20 cellular contexts compared by ENCODE assay signal in the genomic region with DNA sequence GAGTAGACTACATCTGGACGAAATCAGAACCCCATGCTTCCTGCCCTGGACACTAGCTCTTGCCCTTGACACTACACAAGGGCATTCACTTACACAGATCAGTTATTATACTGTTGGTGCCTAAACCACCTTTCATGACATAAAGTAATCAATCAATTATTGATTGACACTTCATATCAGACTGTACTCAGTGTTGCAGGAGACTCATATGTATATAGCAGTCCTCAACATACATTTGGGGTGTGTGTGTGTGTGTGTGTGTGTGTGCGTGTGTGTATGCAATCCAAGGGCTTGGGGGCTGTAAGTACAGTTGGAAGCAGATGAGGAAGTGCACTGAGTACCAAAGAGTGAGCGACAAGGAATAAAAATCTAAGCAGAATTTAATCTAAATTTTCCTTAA. TPM values are rescaled to one million over a fixed set of nuclear protein-coding genes. Genes with fewer than 3 reads are reported as not detected.
"Had no signal": no experiment of that assay in that cellular context is flagged by ENCODE, and none has a peak within 500 bp of the region (broad histone marks: within the 10 kb centered on the region; RNA-seq: fewer than 3 reads in every experiment).

No MANE protein-coding gene starts in this region.

- H3K4me3 ChIP-seq: gastroesophageal sphincter, lung, tibial artery, uterus had no signal

- H3K36me3 ChIP-seq: gastroesophageal sphincter, tibial artery, uterus had no signal

- H3K9ac ChIP-seq: parathyroid adenoma had no signal

- H3K27ac ChIP-seq: gastroesophageal sphincter, parathyroid adenoma, tibial artery, uterus had no signal

- H3K9me3 Mint-ChIP-seq: activated naive CD4-positive, alpha-beta T cell treated with anti-CD3 and anti-CD28 coated beads, Interleukin-2, amount 10 ng/mL, durations not matched to agents 7 days and 5 days; activated naive CD8-positive, alpha-beta T cell treated with anti-CD3 and anti-CD28 coated beads, Interleukin-2, amount 50 U/mL, for 24 hours had no signal

- H3K9me3 ChIP-seq: gastroesophageal sphincter, tibial artery, uterus had no signal

- DNase-seq: activated CD4-positive, alpha-beta T cell treated with anti-CD3 and anti-CD28 coated beads, Interleukin-2, amount 10 ng/mL, durations not matched to agents 7 days and 5 days; activated CD8-positive, alpha-beta memory T cell treated with anti-CD3 and anti-CD28 coated beads, Interleukin-2, amount 50 U/mL, for 4 hours; activated effector memory CD4-positive, alpha-beta T cell treated with Interleukin-2 at 50 U/mL for 16 hours; activated naive CD4-positive, alpha-beta T cell treated with anti-CD3 and anti-CD28 coated beads, Interleukin-2, amount 10 ng/mL, durations not matched to agents 7 days and 5 days; activated naive CD8-positive, alpha-beta T cell treated with anti-CD3 and anti-CD28 coated beads, Interleukin-2, amount 50 U/mL, for 24 hours; activated T-cell treated with anti-CD3 and anti-CD28 coated beads, Interleukin-2, amount 50 U/mL, for 48 hours; anterior cingulate cortex; cerebellar nuclear complex; effector CD4-positive, alpha-beta T cell; left colon; stimulated activated CD4-positive, alpha-beta T cell treated with anti-CD3 and anti-CD28 coated beads, Interleukin-12 subunit alpha, Interleukin-12 subunit beta, amount 100 ng/mL, for 4 hours; stimulated activated CD4-positive, alpha-beta T cell treated with anti-CD3 and anti-CD28 coated beads, Interleukin-1b, Interleukin-23, amount 100 ng/mL, for 48 hours; stimulated activated naive CD4-positive, alpha-beta T cell treated with Interleukin-2 at 50 U/mL for 16 hours; tibial artery; uterus had no signal

- H2AFZ ChIP-seq: parathyroid adenoma had no signal

- H3K4me3 Mint-ChIP-seq: activated CD4-positive, alpha-beta T cell treated with anti-CD3 and anti-CD28 coated beads, Interleukin-2, amount 10 ng/mL, durations not matched to agents 7 days and 5 days; activated naive CD4-positive, alpha-beta T cell treated with anti-CD3 and anti-CD28 coated beads, Interleukin-2, amount 10 ng/mL, durations not matched to agents 7 days and 5 days; activated naive CD8-positive, alpha-beta T cell treated with anti-CD3 and anti-CD28 coated beads, Interleukin-2, amount 50 U/mL, for 24 hours; T-helper 1 cell treated with Interleukin-12 subunit alpha and Interleukin-12 subunit beta and Interleukin-4 antibody, amounts not matched to agents 30 μg/mL and 1 μg/mL, for 36 hours had no signal

- H3K27ac Mint-ChIP-seq: activated CD4-positive, alpha-beta T cell treated with anti-CD3 and anti-CD28 coated beads, Interleukin-2, amount 10 ng/mL, durations not matched to agents 7 days and 5 days; activated naive CD4-positive, alpha-beta T cell treated with anti-CD3 and anti-CD28 coated beads, Interleukin-2, amount 10 ng/mL, durations not matched to agents 7 days and 5 days; activated naive CD8-positive, alpha-beta T cell treated with anti-CD3 and anti-CD28 coated beads, Interleukin-2, amount 50 U/mL, for 24 hours; T-helper 1 cell treated with Interleukin-12 subunit alpha and Interleukin-12 subunit beta and Interleukin-4 antibody, amounts not matched to agents 30 μg/mL and 1 μg/mL, for 36 hours had no signal

RNA-seq across cellular contexts. Expression of gene CDH2, which starts 5.1 kb away (rescaled TPM):
- total RNA-seq: activated CD4-positive, alpha-beta T cell treated with anti-CD3 and anti-CD28 coated beads, Interleukin-2, amount 10 ng/mL, durations not matched to agents 7 days and 5 days; esophagus mucosa had no signal
